ENCODE assay signal across 11 cellular contexts in the genomic region with DNA sequence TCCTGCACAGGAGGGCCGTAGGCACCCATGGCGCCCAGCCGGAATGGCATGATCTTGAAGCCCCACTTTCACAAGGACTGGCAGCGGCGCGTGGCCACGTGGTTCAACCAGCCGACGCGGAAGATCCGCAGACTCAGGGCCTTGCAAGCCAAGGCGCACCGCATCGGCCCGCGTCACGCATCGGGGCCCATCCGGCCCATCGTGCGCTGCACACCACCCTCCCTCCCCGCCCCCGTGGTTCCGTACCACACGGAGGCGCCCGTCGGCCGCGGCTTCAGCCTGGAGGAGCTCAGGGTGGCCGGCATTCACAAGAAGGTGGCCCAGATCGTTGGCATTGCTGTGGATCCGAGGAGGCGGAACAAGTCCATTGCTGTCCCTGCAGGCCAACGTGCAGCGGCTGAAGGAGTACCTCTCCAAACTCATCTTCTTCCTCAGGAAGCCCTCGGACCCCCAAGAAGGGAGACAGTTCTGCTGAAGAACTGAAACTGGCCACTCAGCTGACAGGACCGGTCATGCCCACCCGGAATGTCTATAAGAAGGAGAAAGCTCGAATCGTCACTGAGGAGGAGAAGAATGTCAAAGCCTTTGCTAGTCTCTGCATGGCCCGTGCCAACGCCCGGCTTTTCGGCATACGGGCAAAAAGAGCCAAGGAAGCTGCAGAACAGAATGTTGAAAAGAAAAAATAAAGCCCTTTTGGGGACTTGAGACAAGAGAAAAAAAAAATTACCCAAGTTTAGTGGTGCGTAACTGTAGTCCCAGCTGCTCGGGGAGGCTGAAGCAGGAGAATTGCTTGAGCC. TPM values are rescaled to one million over a fixed set of nuclear protein-coding genes. Genes with fewer than 3 reads are reported as not detected.
DNase-seq lines count a peak whose midpoint lies in the region; ATAC-seq, FAIRE-seq and TF ChIP-seq lines count a peak whose summit lies in the region.
"Had no signal": no experiment of that assay in that cellular context is flagged by ENCODE, and none has a peak within 500 bp of the region (broad histone marks: within the 10 kb centered on the region; RNA-seq: fewer than 3 reads in every experiment).

No MANE protein-coding gene starts in this region.

- BruUV-seq in endothelial cell of umbilical vein (replicated peaks; lab: Mats Ljungman, UMichigan), result no TSS peak

- CTCF ChIA-PET in endothelial cell of umbilical vein (lab: Charles Lee), result interaction anchor here (0.6 to 2.6 kb wide), 6 partner anchors 29 to 309 kb away, joined by 3 to 19 read pairs (median 3); no protein-coding TSS in a partner anchor

- TF ChIP-seq CTCF in endothelial cell of umbilical vein (IDR thresholded peaks at IDR 0.05; ENCODE audit: extremely low read depth in 1 of 2, insufficient read depth in 1 of 2, low read depth in 1 of 2, low read length in 2 of 2), result peak in 1 of 2 donors; percentile 31
- peak; percentile 31 for TF ChIP-seq CTCF in neural progenitor cell (IDR thresholded peaks at IDR 0.05)

- no peak overlapping the region for H3K9ac ChIP-seq in endothelial cell of umbilical vein (replicated peaks; ENCODE audit: extremely low read depth, insufficient read depth, low read length)
- H3K9ac ChIP-seq in neural progenitor cell, result no peak overlapping the region

- no peak overlapping the region for H3K4me3 Mint-ChIP-seq in neural progenitor cell

- no peaks in the 10 kb centered on the region for H3K9me3 ChIP-seq in endothelial cell of umbilical vein (replicated peaks; ENCODE audit: control insufficient read depth, insufficient read depth, low read length)
- H3K9me3 ChIP-seq in neural progenitor cell (ENCODE audit: low read depth), result no peaks in the 10 kb centered on the region
- H3K9me3 ChIP-seq: adrenal gland had no signal

- no peak overlapping the region for H2AFZ ChIP-seq in endothelial cell of umbilical vein (ENCODE audit: low read depth, low read length)
- H2AFZ ChIP-seq in neural progenitor cell (replicated peaks), result peak overlapping the region; percentile 74

- H3K4me3 ChIP-seq in endothelial cell of umbilical vein (replicated peaks in 1 of 3; ENCODE audit: insufficient read depth in 1 of 3, low read depth in 1 of 3, low read length in 3 of 3) (no peak overlapping the region), neural progenitor cell (no peak overlapping the region)
- H3K4me3 ChIP-seq: adrenal gland had no signal

- peaks cover 21 to 48% of the 10 kb centered on the region in 2 experiments for H3K27me3 ChIP-seq in endothelial cell of umbilical vein (ENCODE audit: control insufficient read depth in 2 of 2, insufficient read depth in 2 of 2, low read length in 2 of 2)
- H3K27me3 ChIP-seq in neural progenitor cell, result peaks cover 60% of the 10 kb centered on the region
- H3K27me3 ChIP-seq: adrenal gland had no signal

- H3K4me1 ChIP-seq in endothelial cell of umbilical vein (ENCODE audit: control insufficient read depth, extremely low read depth, insufficient read depth, low read length), result no peaks in the 10 kb centered on the region
- no peaks in the 10 kb centered on the region for H3K4me1 ChIP-seq in neural progenitor cell
- H3K4me1 ChIP-seq: adrenal gland had no signal

- H3F3A ChIP-seq in neural progenitor cell (ENCODE audit: low read depth), result no peaks in the 10 kb centered on the region

- no peak overlapping the region for H3K27ac ChIP-seq in endothelial cell of umbilical vein (ENCODE audit: insufficient read depth, low read depth, low read length)
- H3K27ac ChIP-seq in neural progenitor cell, result no peak overlapping the region
- H3K27ac ChIP-seq: adrenal gland had no signal

- no peaks in the 10 kb centered on the region for H4K20me1 ChIP-seq in endothelial cell of umbilical vein (replicated peaks; ENCODE audit: control insufficient read depth, extremely low read depth, insufficient read depth, low read length)
- H4K20me1 ChIP-seq in neural progenitor cell (ENCODE audit: low read depth), result no peaks in the 10 kb centered on the region

- H3K36me3 Mint-ChIP-seq in neural progenitor cell, result no peaks in the 10 kb centered on the region

- DNase-seq in CD1c-positive myeloid dendritic cell (ENCODE audit: extremely low spot score) (peak; percentile 57), endothelial cell of umbilical vein (ENCODE audit: low read depth, low spot score) (peak; percentile 19), neural progenitor cell (ENCODE audit: low spot score) (peak; percentile 52), NOMO-1 treated with DMSO at 0.1 percent for 48 hours (lab: John Stamatoyannopoulos, UW; ENCODE audit: unreplicated experiment) (no peak), SW480 (ENCODE audit: low spot score) (no peak), DMS79 treated with DMSO at 0.1 percent for 48 hours (lab: John Stamatoyannopoulos, UW) (no peak)
- no peak for DNase-seq in NK-92 treated with Interleukin-12 subunit alpha and Interleukin-12 subunit beta, amount 100 ng/mL, for 24 hours (lab: John Stamatoyannopoulos, UW)
- DNase-seq: PC-3; stimulated activated CD4-positive, alpha-beta T cell treated with anti-CD3 and anti-CD28 coated beads, Interleukin-12 subunit alpha, Interleukin-12 subunit beta, amount 100 ng/mL, for 4 hours had no signal

- H3K36me3 ChIP-seq in endothelial cell of umbilical vein (ENCODE audit: control insufficient read depth in 2 of 2, extremely low read depth in 1 of 2, insufficient read depth in 2 of 2, low read length in 2 of 2) (no peaks in the 10 kb centered on the region), neural progenitor cell (no peaks in the 10 kb centered on the region)
- H3K36me3 ChIP-seq: adrenal gland had no signal

- POLR2A ChIA-PET in endothelial cell of umbilical vein (lab: Charles Lee), result no interaction called here

- peaks cover 2% of the 10 kb centered on the region for H3K27me3 Mint-ChIP-seq in neural progenitor cell (ENCODE audit: insufficient read depth, low read depth)

- TF ChIP-seq POLR2A in endothelial cell of umbilical vein (IDR thresholded peaks at IDR 0.05; ENCODE audit: low read depth, low read length), result no peak

- H3K4me2 ChIP-seq in endothelial cell of umbilical vein (ENCODE audit: insufficient read depth, low read length), result no peak overlapping the region
- H3K4me2 ChIP-seq in neural progenitor cell, result peak overlapping the region; percentile 32

- no peak overlapping the region for H3K27ac Mint-ChIP-seq in neural progenitor cell

- intact Hi-C loops in endothelial cell of umbilical vein (cut with micrococcal nuclease), result no loop called here

- peaks cover 7% of the 10 kb centered on the region for H3K9me3 Mint-ChIP-seq in neural progenitor cell

- no peaks in the 10 kb centered on the region for H3K79me2 ChIP-seq in endothelial cell of umbilical vein (ENCODE audit: control insufficient read depth, insufficient read depth, low read length)
- H3K79me2 ChIP-seq in neural progenitor cell (ENCODE audit: low read depth), result no peaks in the 10 kb centered on the region

- H3K9me1 ChIP-seq in endothelial cell of umbilical vein (replicated peaks; ENCODE audit: control insufficient read depth, extremely low read depth, insufficient read depth, low read length), result no peaks in the 10 kb centered on the region

- dilution Hi-C loops in endothelial cell of umbilical vein (cut with MboI; ENCODE audit: extremely low pct_ligation_motif_present, low sequenced_read_pairs), result no loop called here

- FAIRE-seq in endothelial cell of umbilical vein (lab: Jason Lieb, UNC), result no peak

- no peaks in the 10 kb centered on the region for H3K4me1 Mint-ChIP-seq in neural progenitor cell

- ATAC-seq in HG03432 (IDR thresholded peaks at IDR 0.05; ENCODE audit: unreplicated experiment), result peak; percentile 46
- ATAC-seq: PC-3 had no signal

TF ChIP-seq in endothelial cell of umbilical vein, 7 proteins besides CTCF, POLR2A, EP300 and RAD21:
- TF ChIP-seq GATA2 (IDR thresholded peaks at IDR 0.05; ENCODE audit: insufficient read depth, insufficient read length, low read depth, low read length), result no peak
- TF ChIP-seq EZH2 (IDR thresholded peaks at IDR 0.05; ENCODE audit: borderline replicate concordance, low read depth, low read length, severe bottlenecking), result peak; percentile 23
- no peak for TF ChIP-seq FOS (IDR thresholded peaks at IDR 0.05; ENCODE audit: borderline replicate concordance, insufficient read depth, low read length)
- TF ChIP-seq, protein P1, sequence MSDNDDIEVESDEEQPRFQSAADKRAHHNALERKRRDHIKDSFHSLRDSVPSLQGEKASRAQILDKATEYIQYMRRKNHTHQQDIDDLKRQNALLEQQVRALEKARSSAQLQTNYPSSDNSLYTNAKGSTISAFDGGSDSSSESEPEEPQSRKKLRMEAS (IDR thresholded peaks at IDR 0.05; ENCODE audit: insufficient read depth, insufficient read length), result no peak

RNA-seq across cellular contexts. Expression of a gene that starts 9.9 kb away (rescaled TPM):
- total RNA-seq in endothelial cell of umbilical vein, result 34.2 and 39.5 TPM in 2 replicates
- polyA plus RNA-seq in endothelial cell of umbilical vein, result 30.3 and 32.0 TPM in 2 replicates
- polyA plus RNA-seq in endothelial cell of umbilical vein (2011; cell fraction: cytosol; rRNA removed), result 25.3 and 27.6 TPM in 2 replicates
- 51.1 and 53.2 TPM in 2 replicates for polyA plus RNA-seq in endothelial cell of umbilical vein (2011; cell fraction: nucleus; rRNA removed)
- polyA plus RNA-seq in endothelial cell of umbilical vein (2012), result 22.0 and 24.7 TPM in 2 replicates
- polyA minus RNA-seq in endothelial cell of umbilical vein, result 32.2 and 35.6 TPM in 2 replicates
- 23.7 TPM for polyA minus RNA-seq in endothelial cell of umbilical vein (2011; cell fraction: cytosol; rRNA and poly(A)+ RNA removed)
- 20.1 and 20.6 TPM in 2 replicates for polyA minus RNA-seq in endothelial cell of umbilical vein (2011; cell fraction: nucleus; rRNA and poly(A)+ RNA removed)
- 10.3 and 18.4 TPM in 2 replicates for total RNA-seq in neural progenitor cell (ENCODE audit: low replicate concordance)

RNA-seq across cellular contexts. Expression of a gene that starts 18.4 kb away (rescaled TPM):
- total RNA-seq in endothelial cell of umbilical vein, result 33.1 and 36.6 TPM in 2 replicates
- polyA plus RNA-seq in endothelial cell of umbilical vein, result 38.3 and 43.9 TPM in 2 replicates
- polyA plus RNA-seq in endothelial cell of umbilical vein (2011; cell fraction: cytosol; rRNA removed), result 34.1 and 37.7 TPM in 2 replicates
- 38.1 and 44.2 TPM in 2 replicates for polyA plus RNA-seq in endothelial cell of umbilical vein (2011; cell fraction: nucleus; rRNA removed)
- polyA plus RNA-seq in endothelial cell of umbilical vein (2012), result 18.3 and 22.6 TPM in 2 replicates
- 22.8 and 25.0 TPM in 2 replicates for polyA minus RNA-seq in endothelial cell of umbilical vein
- polyA minus RNA-seq in endothelial cell of umbilical vein (2011; cell fraction: cytosol; rRNA and poly(A)+ RNA removed), result not detected
- polyA minus RNA-seq in endothelial cell of umbilical vein (2011; cell fraction: nucleus; rRNA and poly(A)+ RNA removed), result 9.6 and 9.7 TPM in 2 replicates
- 11.0 and 14.0 TPM in 2 replicates for total RNA-seq in neural progenitor cell (ENCODE audit: low replicate concordance)

Comparison
In these comparisons a context has a peak if more than half of its experiments do, and no peak if none do; other contexts are left out.
1. DNase-seq: peak in CD1c-positive myeloid dendritic cell (single experiment), endothelial cell of umbilical vein (single experiment) and neural progenitor cell (single experiment); none in NOMO-1 treated with DMSO at 0.1 percent for 48 hours (single experiment), SW480 (single experiment), NK-92 treated with Interleukin-12 subunit alpha and Interleukin-12 subunit beta, amount 100 ng/mL, for 24 hours (single experiment) and DMS79 treated with DMSO at 0.1 percent for 48 hours (single experiment).